In genomic region chr6:159606786-159607185, GRCh38 we compare ENCODE assay signal across 20 cellular contexts.
A peak's percentile ranks its signal among the peaks of the same experiment; 100 is the strongest.
DNase-seq lines count a peak whose midpoint lies in the region; ATAC-seq and TF ChIP-seq lines count a peak whose summit lies in the region.
"Had no signal": no experiment of that assay in that cellular context is flagged by ENCODE, and none has a peak within 500 bp of the region (broad histone marks: within the 10 kb centered on the region; RNA-seq: fewer than 3 reads in every experiment).

No MANE protein-coding gene starts in this region.

- TF ChIP-seq CTCF in fibroblast of lung (conservative IDR thresholded peaks at IDR 0.05 in 1 of 2, IDR thresholded peaks at IDR 0.05 in 1 of 2; ENCODE audit: low read depth in 1 of 2, low read length in 2 of 2) (no peak), osteoblast (IDR thresholded peaks at IDR 0.05; ENCODE audit: extremely low read depth, low read depth, low read length) (no peak)

- no peaks in the 10 kb centered on the region for H3K4me1 ChIP-seq in fibroblast of lung (ENCODE audit: control insufficient read depth, extremely low read depth, insufficient read depth, low read length)
- no peaks in the 10 kb centered on the region for H3K4me1 ChIP-seq in osteoblast (ENCODE audit: insufficient read depth, low read length)

- peak; percentile 14 for DNase-seq in GM03348 (ENCODE audit: low spot score)
- DNase-seq in NCI-H446 treated with DMSO at 0.1 percent for 48 hours (lab: John Stamatoyannopoulos, UW): peak; percentile 47
- peak; percentile 7 to 33 for DNase-seq in fibroblast of lung (ENCODE audit: low read depth in 2 of 2)
- peak; percentile 62 for DNase-seq in osteoblast (ENCODE audit: insufficient read length, low spot score, missing footprints)
- no peak for DNase-seq in NCI-H1417 (lab: John Stamatoyannopoulos, UW)
- DNase-seq: ACHN; Calu3; CD4-positive, CD25-positive, alpha-beta regulatory T cell; DMS79; GDM1; H7; Kasumi-1; NCI-H1105 treated with DMSO at 0.1 percent for 48 hours; NCI-H187 treated with DMSO at 0.1 percent for 48 hours; NCI-H748 treated with DMSO at 0.1 percent for 48 hours; OCI-M1; RPMI8226; SIG-M5 had no signal

- H3K27ac ChIP-seq in fibroblast of lung (ENCODE audit: insufficient read depth, low read length): no peak overlapping the region
- no peak overlapping the region for H3K27ac ChIP-seq in osteoblast (ENCODE audit: low read depth, low read length)

- H2AFZ ChIP-seq in fibroblast of lung (ENCODE audit: low read length): no peak overlapping the region
- no peak overlapping the region for H2AFZ ChIP-seq in osteoblast (ENCODE audit: low read length)

- H4K20me1 ChIP-seq in fibroblast of lung (ENCODE audit: control insufficient read depth, extremely low read depth, insufficient read depth, low read length) (no peaks in the 10 kb centered on the region), osteoblast (ENCODE audit: insufficient read depth, low read length) (no peaks in the 10 kb centered on the region)

- H3K36me3 ChIP-seq in fibroblast of lung (ENCODE audit: control insufficient read depth, insufficient read depth, low read length) (no peaks in the 10 kb centered on the region), osteoblast (ENCODE audit: insufficient read depth, low read length) (no peaks in the 10 kb centered on the region)

- H3K4me3 ChIP-seq in fibroblast of lung (replicated peaks in 1 of 4; ENCODE audit: control extremely low read depth in 1 of 4, insufficient read depth in 1 of 4, low read depth in 3 of 4, low read length in 4 of 4): no peak overlapping the region
- H3K4me3 ChIP-seq in osteoblast (ENCODE audit: insufficient read depth, low read length): no peak overlapping the region

- no peak overlapping the region for H3K9ac ChIP-seq in fibroblast of lung (ENCODE audit: insufficient read depth, low read length)

- H3K4me2 ChIP-seq in fibroblast of lung (ENCODE audit: extremely low read depth, insufficient read depth, low read length) (no peak overlapping the region), osteoblast (ENCODE audit: insufficient read depth, low read length) (no peak overlapping the region)

- H3K27me3 ChIP-seq in fibroblast of lung (ENCODE audit: control insufficient read depth, insufficient read depth, low read length): no peaks in the 10 kb centered on the region
- no peaks in the 10 kb centered on the region for H3K27me3 ChIP-seq in osteoblast (ENCODE audit: insufficient read depth, low read length)

- ATAC-seq in GM18519 (IDR thresholded peaks at IDR 0.05; ENCODE audit: low FRiP score, unreplicated experiment): no peak
- no peak for ATAC-seq in GM21529 (IDR thresholded peaks at IDR 0.05; ENCODE audit: unreplicated experiment)

- H3K9me3 ChIP-seq in fibroblast of lung (ENCODE audit: control insufficient read depth, insufficient read depth, low read depth, low read length) (no peaks in the 10 kb centered on the region), osteoblast (ENCODE audit: low read depth, low read length) (no peaks in the 10 kb centered on the region)

- H3K79me2 ChIP-seq in fibroblast of lung (ENCODE audit: control insufficient read depth, insufficient read depth, low read length) (no peaks in the 10 kb centered on the region), osteoblast (ENCODE audit: insufficient read depth, low read length) (no peaks in the 10 kb centered on the region)

Comparison
In these comparisons a context has a peak if more than half of its experiments do, and no peak if none do; other contexts are left out.
1. DNase-seq: peak in GM03348 (single experiment), NCI-H446 treated with DMSO at 0.1 percent for 48 hours (single experiment), fibroblast of lung (2 of 2) and osteoblast (single experiment); none in NCI-H1417 (0 of 3).